Comparison of ENCODE assay signal across 3 cellular contexts in the genomic region with DNA sequence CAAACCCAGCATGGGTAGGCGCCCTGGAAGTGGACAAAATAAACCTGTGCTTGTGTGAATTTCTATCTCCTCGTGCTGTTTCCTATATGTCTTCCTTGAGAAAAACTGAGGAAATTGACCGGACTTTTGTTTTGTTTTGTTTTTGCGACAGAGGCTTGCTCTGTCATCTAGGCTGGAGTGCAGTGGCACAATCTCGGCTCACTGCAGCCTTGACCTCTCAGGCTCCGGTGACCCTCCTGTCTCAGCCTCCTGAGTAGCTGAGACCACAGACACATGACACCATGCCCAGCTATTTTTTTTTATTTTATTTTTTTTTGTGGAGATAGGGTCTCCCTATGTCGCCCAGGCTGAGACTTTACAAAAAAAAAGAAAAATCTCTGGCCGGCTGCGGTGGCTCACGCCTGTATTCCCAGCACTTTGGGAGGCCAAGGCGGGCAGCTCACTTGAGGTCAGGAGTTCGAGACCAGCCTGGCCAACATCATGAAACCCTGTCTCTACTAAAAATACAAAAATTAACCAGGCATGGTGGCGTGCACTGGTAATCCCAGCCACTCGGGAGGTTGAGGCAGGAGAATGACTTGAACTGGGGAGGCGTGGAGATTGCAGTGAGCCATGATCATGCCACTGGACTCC.
TF ChIP-seq lines count a peak whose summit lies in the region.

No MANE protein-coding gene starts in this region.

TF ChIP-seq in HepG2, 621 proteins besides CTCF, POLR2A, EP300 and RAD21 (continues in another document):
- TF ChIP-seq ZFP41 (CRISPR knock-in tag; IDR thresholded peaks at IDR 0.05; ENCODE audit: borderline replicate concordance): no peak
- no peak for TF ChIP-seq ZNF562 (CRISPR knock-in tag; IDR thresholded peaks at IDR 0.05; ENCODE audit: borderline replicate concordance)
- TF ChIP-seq ZNF10 (CRISPR knock-in tag; IDR thresholded peaks at IDR 0.05; ENCODE audit: borderline replicate concordance, low read depth): no peak
- TF ChIP-seq CCDC6 (CRISPR knock-in tag; IDR thresholded peaks at IDR 0.05): no peak
- TF ChIP-seq ZNF362 (CRISPR knock-in tag; IDR thresholded peaks at IDR 0.05; ENCODE audit: borderline replicate concordance): peak; percentile 52; the same call in 1 of the 2 replicates
- TF ChIP-seq, protein P1, sequence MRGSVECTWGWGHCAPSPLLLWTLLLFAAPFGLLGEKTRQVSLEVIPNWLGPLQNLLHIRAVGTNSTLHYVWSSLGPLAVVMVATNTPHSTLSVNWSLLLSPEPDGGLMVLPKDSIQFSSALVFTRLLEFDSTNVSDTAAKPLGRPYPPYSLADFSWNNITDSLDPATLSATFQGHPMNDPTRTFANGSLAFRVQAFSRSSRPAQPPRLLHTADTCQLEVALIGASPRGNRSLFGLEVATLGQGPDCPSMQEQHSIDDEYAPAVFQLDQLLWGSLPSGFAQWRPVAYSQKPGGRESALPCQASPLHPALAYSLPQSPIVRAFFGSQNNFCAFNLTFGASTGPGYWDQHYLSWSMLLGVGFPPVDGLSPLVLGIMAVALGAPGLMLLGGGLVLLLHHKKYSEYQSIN (CRISPR knock-in tag; IDR thresholded peaks at IDR 0.05; ENCODE audit: borderline replicate concordance): no peak
- TF ChIP-seq ZNF205 (CRISPR knock-in tag; IDR thresholded peaks at IDR 0.05): no peak
- no peak for TF ChIP-seq TMF1 (CRISPR knock-in tag; IDR thresholded peaks at IDR 0.05; ENCODE audit: low read depth)
- no peak for TF ChIP-seq THAP7 (CRISPR knock-in tag; IDR thresholded peaks at IDR 0.05)

TF ChIP-seq in A549, 52 proteins besides CTCF, POLR2A, EP300 and RAD21:
- TF ChIP-seq JUN (IDR thresholded peaks at IDR 0.05) (no peak), HEYL (CRISPR knock-in tag; IDR thresholded peaks at IDR 0.05) (no peak), ZC3H11A (IDR thresholded peaks at IDR 0.05) (no peak), CBX8 (IDR thresholded peaks at IDR 0.05) (no peak), NFE2L2 (conservative IDR thresholded peaks at IDR 0.05; ENCODE audit: low read length) (no peak), RFX5 (IDR thresholded peaks at IDR 0.05) (no peak), CHD4 (IDR thresholded peaks at IDR 0.05; ENCODE audit: borderline replicate concordance) (no peak), MAZ (IDR thresholded peaks at IDR 0.05; ENCODE audit: borderline replicate concordance, low read depth, low read length) (no peak), BHLHE40 (IDR thresholded peaks at IDR 0.05; ENCODE audit: low read depth, low read length) (no peak), E2F6 (IDR thresholded peaks at IDR 0.05; ENCODE audit: borderline replicate concordance, low read depth) (no peak), POLR2AphosphoS2 (conservative IDR thresholded peaks at IDR 0.05; ENCODE audit: low read length) (no peak), EHMT2 (IDR thresholded peaks at IDR 0.05; ENCODE audit: low read depth) (no peak), NR3C1 (IDR thresholded peaks at IDR 0.05) (no peak)
- TF ChIP-seq, protein P2, sequence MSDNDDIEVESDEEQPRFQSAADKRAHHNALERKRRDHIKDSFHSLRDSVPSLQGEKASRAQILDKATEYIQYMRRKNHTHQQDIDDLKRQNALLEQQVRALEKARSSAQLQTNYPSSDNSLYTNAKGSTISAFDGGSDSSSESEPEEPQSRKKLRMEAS (IDR thresholded peaks at IDR 0.05): no peak

TF ChIP-seq in HCT116, 20 proteins besides CTCF, POLR2A, EP300 and RAD21:
- TF ChIP-seq EZH2phosphoT487 (IDR thresholded peaks at IDR 0.05; ENCODE audit: borderline replicate concordance): no peak
- TF ChIP-seq ZFX (IDR thresholded peaks at IDR 0.05): no peak
- TF ChIP-seq YY1 (IDR thresholded peaks at IDR 0.05; ENCODE audit: extremely low read depth, insufficient replicate concordance, low read depth, low read length): no peak
TF ChIP-seq in HCT116: peak in this region for 0.
